In the genomic region with DNA sequence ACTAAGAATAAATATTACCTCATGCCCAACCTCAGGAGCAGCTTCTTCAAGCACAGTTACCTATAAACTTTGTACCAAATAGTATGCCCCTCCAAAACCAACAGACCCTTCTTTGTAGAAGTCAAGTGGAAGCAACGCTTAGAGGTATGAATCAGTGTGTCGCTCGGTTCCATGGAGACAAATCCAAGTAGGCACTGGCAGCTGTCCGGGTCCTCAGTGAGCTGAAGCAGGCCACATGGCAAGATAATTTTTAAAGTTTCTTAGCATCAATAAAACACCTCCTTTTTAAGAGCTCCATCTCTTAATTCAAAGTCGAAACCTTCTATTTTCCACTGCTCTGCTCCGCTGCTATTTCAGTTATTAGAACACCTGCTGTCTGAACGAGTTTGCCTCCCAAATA, we compare ENCODE assay signal across 13 cellular contexts.
DNase-seq lines count a peak whose midpoint lies in the region; ATAC-seq, FAIRE-seq and TF ChIP-seq lines count a peak whose summit lies in the region.
"Had no signal": no experiment of that assay in that cellular context is flagged by ENCODE, and none has a peak within 500 bp of the region (broad histone marks: within the 10 kb centered on the region; RNA-seq: fewer than 3 reads in every experiment).

No MANE protein-coding gene starts in this region.

- no peak for FAIRE-seq in GM12891 (lab: Jason Lieb, UNC)

- H3K4me1 Mint-ChIP-seq in immature natural killer cell: peaks cover 49 to 68% of the 10 kb centered on the region in 2 donors

- H3K27ac Mint-ChIP-seq in immature natural killer cell: peak overlapping the region in 3 of 6 donors; percentile 54 to 75 (median 63)

- ATAC-seq in GM21390 (IDR thresholded peaks at IDR 0.05; ENCODE audit: unreplicated experiment) (peak; percentile 39), HG03378 (IDR thresholded peaks at IDR 0.05; ENCODE audit: unreplicated experiment) (peak; percentile 27), GM19455 (IDR thresholded peaks at IDR 0.05; ENCODE audit: unreplicated experiment) (no peak), HG03097 (IDR thresholded peaks at IDR 0.05; ENCODE audit: low FRiP score, unreplicated experiment) (no peak)
- ATAC-seq: PC-3 had no signal

- peaks cover 14 to 25% (median 20%) of the 10 kb centered on the region in 3 donors for H3K36me3 Mint-ChIP-seq in immature natural killer cell

- H3K4me3 Mint-ChIP-seq in immature natural killer cell: peak overlapping the region in 4 of 5 donors; percentile 22 to 70 (median 48)

- no peak for TF ChIP-seq POLR2A in GM12891 (IDR thresholded peaks at IDR 0.05; ENCODE audit: low read depth, low read length)

- in situ Hi-C loops in G401 (cut with HindIII; ENCODE audit: low sequenced_read_pairs): no loop called here

- peaks cover 0 to 2% (median 0%) of the 10 kb centered on the region in 3 donors for H3K27me3 Mint-ChIP-seq in immature natural killer cell (ENCODE audit: low read depth in 3 of 3)

- DNase-seq in DMS79 treated with DMSO at 0.1 percent for 48 hours (lab: John Stamatoyannopoulos, UW) (peak; percentile 68), immature natural killer cell (no peak), G401 (ENCODE audit: low spot score) (no peak), GM12891 (ENCODE audit: insufficient read length, low spot score) (no peak)
- DNase-seq: Calu3, H7, NCI-H1930, PC-3, SW 1271 had no signal

- H3K9me3 Mint-ChIP-seq in immature natural killer cell: peaks cover 0 to 1% (median 0%) of the 10 kb centered on the region in 6 donors

TF ChIP-seq in GM12891, 5 proteins besides CTCF, POLR2A, EP300 and RAD21:
- no peak for TF ChIP-seq POU2F2 (IDR thresholded peaks at IDR 0.05; ENCODE audit: low read depth, low read length)
- TF ChIP-seq PAX5 (IDR thresholded peaks at IDR 0.05; ENCODE audit: insufficient read depth, low read length, severe bottlenecking): no peak
- TF ChIP-seq POLR2AphosphoS5 (IDR thresholded peaks at IDR 0.05; ENCODE audit: low read depth, low read length): no peak
- no peak for TF ChIP-seq TAF1 (IDR thresholded peaks at IDR 0.05; ENCODE audit: low read depth, low read length)
- no peak for TF ChIP-seq SPI1 (IDR thresholded peaks at IDR 0.05; ENCODE audit: low read depth, low read length)

Comparison
In these comparisons a context has a peak if more than half of its experiments do, and no peak if none do; other contexts are left out.
1. ATAC-seq: peak in GM21390 (single experiment) and HG03378 (single experiment); none in GM19455 (single experiment) and HG03097 (single experiment).